10 cellular contexts compared by ENCODE assay signal in the genomic region with DNA sequence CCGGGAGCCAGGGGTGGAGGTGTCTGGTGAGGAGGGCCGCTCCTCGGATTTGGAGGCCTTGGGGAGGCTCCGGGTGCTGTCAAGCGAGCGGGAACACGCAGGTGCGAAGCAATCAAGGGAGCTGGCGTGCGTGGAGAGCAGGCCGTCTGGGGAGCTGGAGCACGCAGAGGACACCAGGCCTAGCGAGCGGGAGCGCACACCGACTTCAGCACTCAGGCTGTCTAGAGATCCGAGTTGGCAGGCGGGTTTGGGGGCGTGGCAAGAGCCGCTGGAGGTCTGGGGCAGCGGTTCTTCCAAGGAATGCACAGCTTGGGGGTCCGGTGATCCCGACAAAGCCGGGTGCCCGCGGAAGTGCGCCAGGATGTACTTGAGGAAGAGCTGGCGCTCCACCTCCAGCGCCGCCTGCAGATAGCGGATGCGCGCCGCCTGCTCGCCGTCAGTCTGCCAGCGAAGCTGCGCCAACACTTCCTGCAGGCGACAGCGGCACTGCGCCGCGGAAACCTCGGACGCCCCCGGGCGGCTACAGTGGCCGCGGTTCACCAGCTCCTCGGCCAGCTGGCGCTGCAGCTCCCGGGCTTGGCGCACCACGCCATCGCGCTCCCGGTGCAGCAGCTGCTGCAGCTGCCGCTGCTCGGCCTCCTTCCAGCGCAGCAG. TPM values are rescaled to one million over a fixed set of nuclear protein-coding genes. Genes with fewer than 3 reads are reported as not detected.
DNase-seq lines count a peak whose midpoint lies in the region; ATAC-seq and TF ChIP-seq lines count a peak whose summit lies in the region.
"Not testable (repeated sequence)": the region's sequence is repeated elsewhere in the genome, so short reads cannot be mapped to it uniquely, and the experiment has no call there.
"Had no signal": no experiment of that assay in that cellular context is flagged by ENCODE, and none has a peak within 500 bp of the region (broad histone marks: within the 10 kb centered on the region; RNA-seq: fewer than 3 reads in every experiment).

No MANE protein-coding gene starts in this region.

- H3K9me3 Mint-ChIP-seq in activated T-cell treated with anti-CD3 and anti-CD28 coated beads, Interleukin-2, amount 50 U/mL, for 72 hours, result not testable (repeated sequence)

- not testable (repeated sequence) for H3K4me3 Mint-ChIP-seq in activated T-cell treated with anti-CD3 and anti-CD28 coated beads, Interleukin-2, amount 50 U/mL, for 72 hours

- intact Hi-C loops in left cardiac atrium (cut with DNase I), result not testable (repeated sequence)

- not testable (repeated sequence) for H3K4me1 Mint-ChIP-seq in activated T-cell treated with anti-CD3 and anti-CD28 coated beads, Interleukin-2, amount 50 U/mL, for 72 hours (ENCODE audit: low read depth)

- peak; percentile 78 for ATAC-seq in GM19025 (IDR thresholded peaks at IDR 0.05; ENCODE audit: low read depth, unreplicated experiment)
- peak; percentile 77 for ATAC-seq in GM21528 (IDR thresholded peaks at IDR 0.05; ENCODE audit: low FRiP score, unreplicated experiment)
- peak; percentile 68 for ATAC-seq in HG02885 (IDR thresholded peaks at IDR 0.05; ENCODE audit: poor library complexity, unreplicated experiment)
- peak; percentile 51 for ATAC-seq in HG03571 (IDR thresholded peaks at IDR 0.05; ENCODE audit: unreplicated experiment)
- ATAC-seq in activated T-cell treated with anti-CD3 and anti-CD28 coated beads, Interleukin-2, amount 50 U/mL, for 72 hours (replicated peaks in 1 of 2), result peak; percentile 85 to 89
- ATAC-seq in left cardiac atrium, result peak; percentile 84 to 86
- peak; percentile 41 for ATAC-seq in omental fat pad (ENCODE audit: low FRiP score)

- H3K27ac Mint-ChIP-seq in activated T-cell treated with anti-CD3 and anti-CD28 coated beads, Interleukin-2, amount 50 U/mL, for 72 hours, result not testable (repeated sequence)

- H3K27me3 Mint-ChIP-seq in activated T-cell treated with anti-CD3 and anti-CD28 coated beads, Interleukin-2, amount 50 U/mL, for 72 hours (ENCODE audit: low read depth), result not testable (repeated sequence)

- not testable (repeated sequence) for TF ChIP-seq CTCF in omental fat pad (IDR thresholded peaks at IDR 0.05)

- H3K36me3 Mint-ChIP-seq in activated T-cell treated with anti-CD3 and anti-CD28 coated beads, Interleukin-2, amount 50 U/mL, for 72 hours (ENCODE audit: insufficient read depth in 2 of 2), result not testable (repeated sequence)

- not testable (repeated sequence) for DNase-seq in activated T-cell treated with anti-CD3 and anti-CD28 coated beads, Interleukin-2, amount 50 U/mL, for 72 hours; left cardiac atrium; omental fat pad (ENCODE audit: low spot score)

RNA-seq across cellular contexts. Expression of a gene that starts 1.1 kb away (rescaled TPM):
- total RNA-seq in activated T-cell treated with anti-CD3 and anti-CD28 coated beads, Interleukin-2, amount 50 U/mL, for 72 hours, result under 1 TPM in 1 of 2 donors, not detected in 1; 0.19 TPM
- total RNA-seq in left cardiac atrium (under 1 TPM; 0.05 to 0.21 TPM), omental fat pad (under 1 TPM in 1 of 4 donors, not detected in 3; 0.31 TPM)
- total RNA-seq: ascending aorta, RPMI7951, vagina had no signal

RNA-seq across cellular contexts. Expression of a gene that starts 17.4 kb away (rescaled TPM):
- total RNA-seq in activated T-cell treated with anti-CD3 and anti-CD28 coated beads, Interleukin-2, amount 50 U/mL, for 72 hours, result 10 to 100 TPM; 42.7 to 43.5 TPM
- total RNA-seq in left cardiac atrium (10 to 100 TPM; 40.1 to 42.3 TPM), omental fat pad (10 to 100 TPM; 38.9 to 49.7 (median 44.0) TPM)
